8 cellular contexts compared by ENCODE assay signal in genomic region chr22:31210830-31211503, GRCh38. TPM values are rescaled to one million over a fixed set of nuclear protein-coding genes. Genes with fewer than 3 reads are reported as not detected.
DNase-seq lines count a peak whose midpoint lies in the region; ATAC-seq and TF ChIP-seq lines count a peak whose summit lies in the region.

No MANE protein-coding gene starts in this region.

- H3K9me3 ChIP-seq in right lobe of liver: no peaks in the 10 kb centered on the region
- no peaks in the 10 kb centered on the region for H3K9me3 ChIP-seq in upper lobe of right lung

- peak; percentile 18 for TF ChIP-seq POLR2A in right lobe of liver (IDR thresholded peaks at IDR 0.05)

- intact Hi-C loops in right lobe of liver (cut with DNase I): no loop called here
- intact Hi-C loops in upper lobe of right lung (cut with DNase I): no loop called here

- H3K4me1 Mint-ChIP-seq in activated T-helper 17 cell treated with anti-CD3 and anti-CD28 coated beads, Interleukin-2, amount 50 U/mL, for 72 hours: peaks cover 31% of the 10 kb centered on the region

- peaks cover 0 to 43% (median 22%) of the 10 kb centered on the region in 4 donors for H3K4me1 ChIP-seq in right lobe of liver
- H3K4me1 ChIP-seq in upper lobe of right lung: peaks cover 51% of the 10 kb centered on the region

- H3K36me3 ChIP-seq in right lobe of liver (peaks cover 0 to 5% (median 0%) of the 10 kb centered on the region in 4 donors), upper lobe of right lung (peaks cover 5% of the 10 kb centered on the region)

- H3K4me3 ChIP-seq in right lobe of liver (no peak overlapping the region), upper lobe of right lung (no peak overlapping the region)

- peaks cover 29% of the 10 kb centered on the region for H3K36me3 Mint-ChIP-seq in activated T-helper 17 cell treated with anti-CD3 and anti-CD28 coated beads, Interleukin-2, amount 50 U/mL, for 72 hours (ENCODE audit: low read depth)

- ATAC-seq in activated T-helper 17 cell treated with anti-CD3 and anti-CD28 coated beads, Interleukin-2, amount 50 U/mL, for 72 hours (replicated peaks): no peak
- ATAC-seq in right lobe of liver (peak; percentile 26 to 49 (median 38)), upper lobe of right lung (peak; percentile 42), HG03354 (IDR thresholded peaks at IDR 0.05; ENCODE audit: poor library complexity, severe bottlenecking, unreplicated experiment) (no peak), HG03135 (IDR thresholded peaks at IDR 0.05; ENCODE audit: unreplicated experiment) (no peak)

- H3K27ac ChIP-seq in right lobe of liver: peak overlapping the region in 2 of 3 donors; percentile 75 to 92
- peak overlapping the region; percentile 86 for H3K27ac ChIP-seq in upper lobe of right lung

- H3K9me3 Mint-ChIP-seq in activated T-helper 17 cell treated with anti-CD3 and anti-CD28 coated beads, Interleukin-2, amount 50 U/mL, for 72 hours: no peaks in the 10 kb centered on the region

- no peak for TF ChIP-seq CTCF in right lobe of liver (IDR thresholded peaks at IDR 0.05)
- TF ChIP-seq CTCF in upper lobe of right lung (IDR thresholded peaks at IDR 0.05): no peak

- peak overlapping the region; percentile 89 for H3K4me3 Mint-ChIP-seq in activated T-helper 17 cell treated with anti-CD3 and anti-CD28 coated beads, Interleukin-2, amount 50 U/mL, for 72 hours

- H3K27me3 ChIP-seq in right lobe of liver (no peaks in the 10 kb centered on the region), upper lobe of right lung (no peaks in the 10 kb centered on the region)

- peak; percentile 7 for DNase-seq in activated gamma-delta T cell treated with Interleukin-2 at 50 U/mL for 16 hours
- no peak for DNase-seq in activated gamma-delta T cell (lab: John Stamatoyannopoulos, UW)
- DNase-seq in right lobe of liver: peak in 1 of 3 donors; percentile 44
- no peak for DNase-seq in upper lobe of right lung
- DNase-seq in superior temporal gyrus (ENCODE audit: extremely low spot score): no peak

- 17% methylated on average over 7 of the region's 7 CpGs for whole genome bisulfite sequencing in right lobe of liver (ENCODE audit: insufficient coverage, low coverage, low lambda C conversion rate, missing lambda C conversion rate)

- no peaks in the 10 kb centered on the region for H3K27me3 Mint-ChIP-seq in activated T-helper 17 cell treated with anti-CD3 and anti-CD28 coated beads, Interleukin-2, amount 50 U/mL, for 72 hours

- peak overlapping the region; percentile 66 for H3K27ac Mint-ChIP-seq in activated T-helper 17 cell treated with anti-CD3 and anti-CD28 coated beads, Interleukin-2, amount 50 U/mL, for 72 hours

RNA-seq across cellular contexts. Expression of gene LIMK2, which starts 1.1 kb away (rescaled TPM):
- 10 to 100 TPM; 59.5 to 61.4 TPM for total RNA-seq in activated T-helper 17 cell treated with anti-CD3 and anti-CD28 coated beads, Interleukin-2, amount 50 U/mL, for 72 hours
- total RNA-seq in right lobe of liver (10 to 100 TPM in 4 of 6 experiments, 1 to 10 TPM in 2; 6.3 to 47.9 (median 19.6) TPM), upper lobe of right lung (63.0 TPM)

RNA-seq across cellular contexts. Expression of gene RNF185, which starts 51.0 kb away (rescaled TPM):
- total RNA-seq in activated T-helper 17 cell treated with anti-CD3 and anti-CD28 coated beads, Interleukin-2, amount 50 U/mL, for 72 hours: 10 to 100 TPM; 19.3 to 24.6 TPM
- total RNA-seq in right lobe of liver (10 to 100 TPM; 28.7 to 40.8 (median 37.4) TPM), upper lobe of right lung (37.9 TPM)

Comparison
In these comparisons a context has a peak if more than half of its experiments do, and no peak if none do; other contexts are left out.
1. ATAC-seq: peak in right lobe of liver (4 of 4) and upper lobe of right lung (single experiment); none in activated T-helper 17 cell treated with anti-CD3 and anti-CD28 coated beads, Interleukin-2, amount 50 U/mL, for 72 hours (single experiment), HG03354 (single experiment) and HG03135 (single experiment).